Comparison of ENCODE assay signal across 17 cellular contexts in genomic region chr3:196175116-196175625, GRCh38. TPM values are rescaled to one million over a fixed set of nuclear protein-coding genes. Genes with fewer than 3 reads are reported as not detected.
A peak's percentile ranks its signal among the peaks of the same experiment; 100 is the strongest.
DNase-seq lines count a peak whose midpoint lies in the region; ATAC-seq, FAIRE-seq and TF ChIP-seq lines count a peak whose summit lies in the region.
"Had no signal": no experiment of that assay in that cellular context is flagged by ENCODE, and none has a peak within 500 bp of the region (broad histone marks: within the 10 kb centered on the region; RNA-seq: fewer than 3 reads in every experiment).

No MANE protein-coding gene starts in this region.

- no peak overlapping the region for H3K9ac ChIP-seq in H1 (replicated peaks in 1 of 4; ENCODE audit: extremely low read depth in 1 of 4, low read depth in 3 of 4, low read length in 3 of 4)
- H3K9ac ChIP-seq: BLaER1 had no signal

- H4K91ac ChIP-seq in H1 (replicated peaks; ENCODE audit: insufficient read length, low read length): no peak overlapping the region

- H3K27me3 Mint-ChIP-seq in activated CD4-positive, alpha-beta T cell treated with anti-CD3 and anti-CD28 coated beads, Interleukin-2, amount 10 ng/mL, durations not matched to agents 7 days and 5 days: no peaks in the 10 kb centered on the region
- H3K27me3 Mint-ChIP-seq: CD8-positive, alpha-beta memory T cell; IgD-negative memory B cell had no signal

- ATAC-seq in Right ventricle myocardium superior (ENCODE audit: poor library complexity) (no peak), heart right ventricle (no peak), GM21447 (IDR thresholded peaks at IDR 0.05; ENCODE audit: unreplicated experiment) (no peak)

- WGBS in heart right ventricle, 2 donors: 77 to 82% methylated on average over 19 of the region's 19 CpGs
- 86% methylated on average over 19 of the region's 19 CpGs; no CpG with 5 or more reads in 1 of the 2 experiments for WGBS in H1 (ENCODE audit: extremely low coverage in 1 of 2, insufficient coverage in 1 of 2, insufficient read length in 1 of 2, insufficient replicate concordance in 2 of 2, low coverage in 1 of 2, low lambda C conversion rate in 2 of 2, missing lambda C conversion rate in 1 of 2), 2 experiments

- peaks cover 0 to 23% (median 0%) of the 10 kb centered on the region in 9 donors for H3K4me1 ChIP-seq in heart right ventricle
- peaks cover 4 to 15% (median 10%) of the 10 kb centered on the region in 4 experiments; a peak in 6 of 7 replicates for H3K4me1 ChIP-seq in H1 (replicated peaks in 1 of 4; ENCODE audit: control insufficient read depth in 3 of 4, insufficient read depth in 4 of 4, low read length in 3 of 4)

- H3K4ac ChIP-seq in H1 (replicated peaks; ENCODE audit: insufficient read length, low read depth, low read length): no peak overlapping the region

- H2BK20ac ChIP-seq in H1 (ENCODE audit: low read length): no peak overlapping the region

- no peaks in the 10 kb centered on the region for H4K20me1 ChIP-seq in H1 (replicated peaks in 1 of 2; ENCODE audit: control insufficient read depth in 1 of 2, insufficient read depth in 2 of 2, low read length in 2 of 2)
- H4K20me1 ChIP-seq: BLaER1 had no signal

- H3K27me3 ChIP-seq in heart right ventricle (no peaks in the 10 kb centered on the region), H1 (replicated peaks in 1 of 4; ENCODE audit: control insufficient read depth in 3 of 4, extremely low read depth in 1 of 4, insufficient read depth in 3 of 4, low read length in 3 of 4) (no peaks in the 10 kb centered on the region)
- H3K27me3 ChIP-seq: BLaER1 had no signal

- CTCF ChIA-PET in H1 (lab: Charles Lee; ENCODE audit: partially characterized antibody): no interaction called here
- CTCF ChIA-PET in activated CD4-positive, alpha-beta T cell treated with anti-CD3 and anti-CD28 coated beads, Interleukin-2, amount 10 ng/mL, durations not matched to agents 7 days and 5 days (lab: Charles Lee): interaction anchor here (0.9 to 1.4 kb wide), 3 partner anchors 14 to 29 kb away, joined by 3 to 7 read pairs (median 4); no protein-coding TSS in a partner anchor

- no peaks in the 10 kb centered on the region for H3K79me1 ChIP-seq in H1 (ENCODE audit: low read depth, low read length)

- POLR2A ChIA-PET in H1 (lab: Charles Lee; ENCODE audit: partially characterized antibody): no interaction called here
- POLR2A ChIA-PET in activated CD4-positive, alpha-beta T cell treated with anti-CD3 and anti-CD28 coated beads, Interleukin-2, amount 10 ng/mL, durations not matched to agents 7 days and 5 days (lab: Charles Lee): no interaction called here

- no peaks in the 10 kb centered on the region for H3K79me2 ChIP-seq in H1 (ENCODE audit: control insufficient read depth in 1 of 2, insufficient read depth in 2 of 2, low read length in 2 of 2)

- no peak for TF ChIP-seq CTCF in heart right ventricle (IDR thresholded peaks at IDR 0.05)
- no peak for TF ChIP-seq CTCF in H1 (IDR thresholded peaks at IDR 0.05; ENCODE audit: control extremely low read depth in 1 of 3, insufficient read depth in 1 of 3, low read depth in 1 of 3, low read length in 3 of 3)

- DNase-seq in Right ventricle myocardium superior (peak; percentile 22), heart right ventricle (no peak), H1 (ENCODE audit: low read depth in 1 of 2, low spot score in 2 of 2) (no peak), retina (peak; percentile 30), COLO668 (lab: John Stamatoyannopoulos, UW; ENCODE audit: unreplicated experiment) (no peak)
- DNase-seq in activated CD4-positive, alpha-beta T cell treated with anti-CD3 and anti-CD28 coated beads, Interleukin-2, amount 10 ng/mL, durations not matched to agents 7 days and 5 days: no peak
- DNase-seq: 8988T; AML-193; CD8-positive, alpha-beta memory T cell; DMS53; GF-D8 had no signal

- H4K8ac ChIP-seq in H1 (ENCODE audit: extremely low read depth, insufficient read depth, low read length): no peak overlapping the region

- no peak for TF ChIP-seq POLR2A in H1 (IDR thresholded peaks at IDR 0.05; ENCODE audit: control extremely low read depth in 1 of 2, low read depth in 2 of 2, low read length in 2 of 2)

- no peak for TF ChIP-seq EP300 in H1 (IDR thresholded peaks at IDR 0.05; ENCODE audit: borderline replicate concordance in 1 of 2, low read depth in 2 of 2, low read length in 2 of 2)

- no peak overlapping the region for H3K18ac ChIP-seq in H1 (ENCODE audit: extremely low read depth, low read length)

- H3K4me2 ChIP-seq in H1 (ENCODE audit: insufficient read depth in 1 of 2, low read depth in 2 of 2, low read length in 2 of 2): no peak overlapping the region; a peak in 1 of 4 replicates
- H3K4me2 ChIP-seq: BLaER1 had no signal

- H3K9me3 ChIP-seq in heart right ventricle (peaks cover 0 to 4% (median 0%) of the 10 kb centered on the region in 11 donors), H1 (ENCODE audit: insufficient read depth in 2 of 2, low read depth in 1 of 2, low read length in 1 of 2) (no peaks in the 10 kb centered on the region)

- no peak overlapping the region for H3K4me3 Mint-ChIP-seq in activated CD4-positive, alpha-beta T cell treated with anti-CD3 and anti-CD28 coated beads, Interleukin-2, amount 10 ng/mL, durations not matched to agents 7 days and 5 days
- H3K4me3 Mint-ChIP-seq: CD8-positive, alpha-beta memory T cell; IgD-negative memory B cell had no signal

- H3K4me1 Mint-ChIP-seq in activated CD4-positive, alpha-beta T cell treated with anti-CD3 and anti-CD28 coated beads, Interleukin-2, amount 10 ng/mL, durations not matched to agents 7 days and 5 days: peaks cover 25% of the 10 kb centered on the region

- no peak overlapping the region for H2BK120ac ChIP-seq in H1 (replicated peaks; ENCODE audit: low read depth, low read length)

- no peak for FAIRE-seq in H1 (lab: Jason Lieb, UNC)
- FAIRE-seq: GM19239, H54 had no signal

- no peaks in the 10 kb centered on the region for H3K36me3 Mint-ChIP-seq in activated CD4-positive, alpha-beta T cell treated with anti-CD3 and anti-CD28 coated beads, Interleukin-2, amount 10 ng/mL, durations not matched to agents 7 days and 5 days (ENCODE audit: low read depth)
- H3K36me3 Mint-ChIP-seq: CD8-positive, alpha-beta memory T cell had no signal

- H2BK15ac ChIP-seq in H1 (ENCODE audit: low read length): peak overlapping the region; percentile 18; the same call in 1 of the 2 replicates

- H3K14ac ChIP-seq in H1 (ENCODE audit: insufficient read length): no peak overlapping the region

- no peak overlapping the region for H3K23ac ChIP-seq in H1 (ENCODE audit: insufficient read length)

- no peak overlapping the region for H4K5ac ChIP-seq in H1 (ENCODE audit: insufficient read length, low read depth, low read length)

- H3K9me3 Mint-ChIP-seq in activated CD4-positive, alpha-beta T cell treated with anti-CD3 and anti-CD28 coated beads, Interleukin-2, amount 10 ng/mL, durations not matched to agents 7 days and 5 days: no peaks in the 10 kb centered on the region
- H3K9me3 Mint-ChIP-seq: CD8-positive, alpha-beta memory T cell had no signal

- no peaks in the 10 kb centered on the region for H3K36me3 ChIP-seq in heart right ventricle
- H3K36me3 ChIP-seq in H1 (ENCODE audit: control insufficient read depth in 2 of 4, insufficient read depth in 4 of 4, low read length in 3 of 4): no peaks in the 10 kb centered on the region
- H3K36me3 ChIP-seq: BLaER1 had no signal

- peak overlapping the region; percentile 67; the same call in 1 of the 2 replicates for H2AFZ ChIP-seq in H1 (ENCODE audit: low read length)

- H2BK5ac ChIP-seq in H1 (ENCODE audit: low read depth, low read length): no peak overlapping the region; the same call in 1 of the 2 replicates

- intact Hi-C loops in Right ventricle myocardium superior (cut with DNase I) (no loop called here), heart right ventricle (cut with DNase I) (no loop called here)

- H3K4me3 ChIP-seq in heart right ventricle (no peak overlapping the region), H1 (ENCODE audit: extremely low read depth in 1 of 4, insufficient read depth in 2 of 4, low read depth in 3 of 4, low read length in 4 of 4) (no peak overlapping the region)
- H3K4me3 ChIP-seq: BLaER1 had no signal

- H2AK5ac ChIP-seq in H1 (ENCODE audit: low read depth, low read length): no peak overlapping the region

- no peak overlapping the region for H3K27ac Mint-ChIP-seq in activated CD4-positive, alpha-beta T cell treated with anti-CD3 and anti-CD28 coated beads, Interleukin-2, amount 10 ng/mL, durations not matched to agents 7 days and 5 days
- H3K27ac Mint-ChIP-seq: CD8-positive, alpha-beta memory T cell had no signal

- H2BK12ac ChIP-seq in H1 (ENCODE audit: low read depth, low read length): no peak overlapping the region

- no peak for TF ChIP-seq RAD21 in H1 (IDR thresholded peaks at IDR 0.05 in 1 of 2, conservative IDR thresholded peaks at IDR 0.05 in 1 of 2; ENCODE audit: low read depth in 2 of 2, low read length in 2 of 2)

- no peaks in the 10 kb centered on the region for H3K23me2 ChIP-seq in H1 (ENCODE audit: low read depth, low read length)

- no peak overlapping the region for H3K56ac ChIP-seq in H1 (replicated peaks; ENCODE audit: insufficient read length, low read depth, low read length)

- no peak overlapping the region for H3K27ac ChIP-seq in heart right ventricle
- no peak overlapping the region for H3K27ac ChIP-seq in H1 (ENCODE audit: low read depth, low read length)

RNA-seq across cellular contexts. Expression of gene ZDHHC19, which starts 36.0 kb away (rescaled TPM):
- not detected for total RNA-seq in Right ventricle myocardium superior
- total RNA-seq in heart right ventricle: 1 to 10 TPM in 1 of 10 donors, under 1 TPM in 1, not detected in 8; 0.77 to 1.3 TPM
- polyA plus RNA-seq in heart right ventricle: under 1 TPM in 1 of 2 donors, not detected in 1; 0.19 TPM
- total RNA-seq in H1 (2021; fragmentation: NEBNext Ultra II Directional; extraction: Animal tissue kit (Norgen Biotek cat#: 25700)): 4.1 and 4.5 TPM in 2 replicates
- 2.5 and 4.9 TPM in 2 replicates for polyA plus RNA-seq in H1 (2011; rRNA removed)
- polyA plus RNA-seq in H1 (2011; cell fraction: cytosol; rRNA removed): 1.4 TPM
- 6.2 TPM for polyA plus RNA-seq in H1 (2011; cell fraction: nucleus; rRNA removed)
- polyA plus RNA-seq in H1 (2012, experiment 1 of 2): 3.8 to 10.5 TPM (median 6.0 TPM) in 4 replicates
- 8.0 TPM for polyA plus RNA-seq in H1 (2012, experiment 2 of 2)
- 6.4 TPM for polyA plus RNA-seq in H1 (2013, experiment 1 of 2)
- 5.5 TPM for polyA plus RNA-seq in H1 (2013, experiment 2 of 2)
- polyA minus RNA-seq in H1 (2011; rRNA and poly(A)+ RNA removed): 0.69 and 1.1 TPM in 2 replicates
- 1.7 TPM for polyA minus RNA-seq in H1 (2011; cell fraction: cytosol; rRNA and poly(A)+ RNA removed)
- not detected for polyA minus RNA-seq in H1 (2011; cell fraction: nucleus; rRNA and poly(A)+ RNA removed)
- total RNA-seq in activated CD4-positive, alpha-beta T cell treated with anti-CD3 and anti-CD28 coated beads, Interleukin-2, amount 10 ng/mL, durations not matched to agents 7 days and 5 days: not detected
- total RNA-seq: CD8-positive, alpha-beta memory T cell; HT-29 had no signal
- polyA plus RNA-seq: CD8-positive, alpha-beta memory T cell had no signal

RNA-seq across cellular contexts. Expression of gene SLC51A, which starts 41.2 kb away (rescaled TPM):
- total RNA-seq in Right ventricle myocardium superior (not detected), heart right ventricle (under 1 TPM in 3 of 10 donors, not detected in 7; 0.29 to 0.53 (median 0.52) TPM)
- polyA plus RNA-seq in heart right ventricle (1 to 10 TPM in 1 of 2 donors, under 1 TPM in 1; 0.23 to 1.0 TPM), H1 (2011; rRNA removed) (6.3 and 8.3 TPM in 2 replicates)
- 7.7 and 9.8 TPM in 2 replicates for total RNA-seq in H1 (2021; fragmentation: NEBNext Ultra II Directional; extraction: Animal tissue kit (Norgen Biotek cat#: 25700))
- polyA plus RNA-seq in H1 (2011; cell fraction: cytosol; rRNA removed): 6.1 TPM
- 16.9 TPM for polyA plus RNA-seq in H1 (2011; cell fraction: nucleus; rRNA removed)
- 12.4 to 16.0 TPM (median 13.1 TPM) in 4 replicates for polyA plus RNA-seq in H1 (2012, experiment 1 of 2)
- 9.8 TPM for polyA plus RNA-seq in H1 (2012, experiment 2 of 2)
- 16.6 TPM for polyA plus RNA-seq in H1 (2013, experiment 1 of 2)
- polyA plus RNA-seq in H1 (2013, experiment 2 of 2): 17.1 TPM
- polyA minus RNA-seq in H1 (2011; rRNA and poly(A)+ RNA removed): 4.7 and 6.5 TPM in 2 replicates
- polyA minus RNA-seq in H1 (2011; cell fraction: cytosol; rRNA and poly(A)+ RNA removed): 5.9 TPM
- polyA minus RNA-seq in H1 (2011; cell fraction: nucleus; rRNA and poly(A)+ RNA removed): 6.0 TPM
- not detected for total RNA-seq in activated CD4-positive, alpha-beta T cell treated with anti-CD3 and anti-CD28 coated beads, Interleukin-2, amount 10 ng/mL, durations not matched to agents 7 days and 5 days
- total RNA-seq: CD8-positive, alpha-beta memory T cell; HT-29 had no signal

Comparison
In these comparisons a context has a peak if more than half of its experiments do, and no peak if none do; other contexts are left out.
1. DNase-seq: peak in Right ventricle myocardium superior (single experiment) and retina (single experiment); none in heart right ventricle (0 of 2), H1 (0 of 2), COLO668 (single experiment) and activated CD4-positive, alpha-beta T cell treated with anti-CD3 and anti-CD28 coated beads, Interleukin-2, amount 10 ng/mL, durations not matched to agents 7 days and 5 days (single experiment).